In genomic region chr22:23497016-23497885, GRCh38 we compare ENCODE assay signal across 28 cellular contexts.
A peak's percentile ranks its signal among the peaks of the same experiment; 100 is the strongest.
DNase-seq lines count a peak whose midpoint lies in the region; ATAC-seq and TF ChIP-seq lines count a peak whose summit lies in the region.
"Had no signal": no experiment of that assay in that cellular context is flagged by ENCODE, and none has a peak within 500 bp of the region (broad histone marks: within the 10 kb centered on the region; RNA-seq: fewer than 3 reads in every experiment).

No MANE protein-coding gene starts in this region.

- H3K36me3 ChIP-seq in KOPT-K1 (ENCODE audit: insufficient read depth, low read length) (no peaks in the 10 kb centered on the region), spleen (no peaks in the 10 kb centered on the region)
- H3K36me3 ChIP-seq: adrenal gland, Peyer's patch had no signal

- POLR2A ChIA-PET in activated CD8-positive, alpha-beta T cell treated with anti-CD3 and anti-CD28 coated beads, Interleukin-2, amount 10 ng/mL, durations not matched to agents 7 days and 5 days (lab: Charles Lee): no interaction called here
- POLR2A ChIA-PET in activated CD8-positive, alpha-beta T cell treated with anti-CD3 and anti-CD28 coated beads for 36 hours (lab: Charles Lee): no interaction called here

- peaks cover 3% of the 10 kb centered on the region for H3K27me3 Mint-ChIP-seq in activated CD8-positive, alpha-beta T cell treated with anti-CD3 and anti-CD28 coated beads, Interleukin-2, amount 10 ng/mL, durations not matched to agents 7 days and 5 days (ENCODE audit: low read depth)
- H3K27me3 Mint-ChIP-seq in activated CD8-positive, alpha-beta T cell treated with anti-CD3 and anti-CD28 coated beads for 36 hours: peaks cover 4% of the 10 kb centered on the region
- H3K27me3 Mint-ChIP-seq: progenitor cell of endocrine pancreas had no signal

- H3K9me3 ChIP-seq in KOPT-K1 (ENCODE audit: insufficient read depth, low read length, poor library complexity, severe bottlenecking) (no peaks in the 10 kb centered on the region), spleen (no peaks in the 10 kb centered on the region)
- H3K9me3 ChIP-seq: A549, adrenal gland, Peyer's patch had no signal

- WGBS in spleen, 5 donors: 73 to 86% (median 75%) methylated on average over 6 of the region's 6 CpGs

- no peak for TF ChIP-seq POLR2A in spleen (IDR thresholded peaks at IDR 0.05)

- peaks cover 48% of the 10 kb centered on the region for H3K4me1 Mint-ChIP-seq in activated CD8-positive, alpha-beta T cell treated with anti-CD3 and anti-CD28 coated beads, Interleukin-2, amount 10 ng/mL, durations not matched to agents 7 days and 5 days (ENCODE audit: low read depth)
- peaks cover 11% of the 10 kb centered on the region for H3K4me1 Mint-ChIP-seq in activated CD8-positive, alpha-beta T cell treated with anti-CD3 and anti-CD28 coated beads for 36 hours (ENCODE audit: low read depth)
- peaks cover 8% of the 10 kb centered on the region for H3K4me1 Mint-ChIP-seq in stimulated activated effector memory CD8-positive, alpha-beta T cell treated with anti-CD3 and anti-CD28 coated beads, Interleukin-12 subunit alpha, Interleukin-12 subunit beta, amount 100 ng/mL, for 72 hours

- no peaks in the 10 kb centered on the region for H3K36me3 Mint-ChIP-seq in activated CD8-positive, alpha-beta T cell treated with anti-CD3 and anti-CD28 coated beads, Interleukin-2, amount 10 ng/mL, durations not matched to agents 7 days and 5 days (ENCODE audit: low read depth)
- no peaks in the 10 kb centered on the region for H3K36me3 Mint-ChIP-seq in activated CD8-positive, alpha-beta T cell treated with anti-CD3 and anti-CD28 coated beads for 36 hours (ENCODE audit: low read depth)
- H3K36me3 Mint-ChIP-seq in stimulated activated effector memory CD8-positive, alpha-beta T cell treated with anti-CD3 and anti-CD28 coated beads, Interleukin-12 subunit alpha, Interleukin-12 subunit beta, amount 100 ng/mL, for 72 hours: no peaks in the 10 kb centered on the region
- H3K36me3 Mint-ChIP-seq: brain had no signal

- peak overlapping the region; percentile 48 for H3K27ac Mint-ChIP-seq in activated CD8-positive, alpha-beta T cell treated with anti-CD3 and anti-CD28 coated beads, Interleukin-2, amount 10 ng/mL, durations not matched to agents 7 days and 5 days
- no peak overlapping the region for H3K27ac Mint-ChIP-seq in activated CD8-positive, alpha-beta T cell treated with anti-CD3 and anti-CD28 coated beads for 36 hours
- no peak overlapping the region for H3K27ac Mint-ChIP-seq in stimulated activated effector memory CD8-positive, alpha-beta T cell treated with anti-CD3 and anti-CD28 coated beads, Interleukin-12 subunit alpha, Interleukin-12 subunit beta, amount 100 ng/mL, for 72 hours
- H3K27ac Mint-ChIP-seq: GM23338, progenitor cell of endocrine pancreas had no signal

- peaks cover 0 to 15% (median 6%) of the 10 kb centered on the region in 6 donors for H3K4me1 ChIP-seq in spleen
- H3K4me1 ChIP-seq: A549, Peyer's patch had no signal

- H3K4me3 ChIP-seq in spleen: no peak overlapping the region
- H3K4me3 ChIP-seq: A549, adrenal gland, GM23338, Peyer's patch had no signal

- H3K4me3 Mint-ChIP-seq in activated CD8-positive, alpha-beta T cell treated with anti-CD3 and anti-CD28 coated beads, Interleukin-2, amount 10 ng/mL, durations not matched to agents 7 days and 5 days: no peak overlapping the region
- H3K4me3 Mint-ChIP-seq in activated CD8-positive, alpha-beta T cell treated with anti-CD3 and anti-CD28 coated beads for 36 hours: no peak overlapping the region
- no peak overlapping the region for H3K4me3 Mint-ChIP-seq in stimulated activated effector memory CD8-positive, alpha-beta T cell treated with anti-CD3 and anti-CD28 coated beads, Interleukin-12 subunit alpha, Interleukin-12 subunit beta, amount 100 ng/mL, for 72 hours
- H3K4me3 Mint-ChIP-seq: brain, GM23338 had no signal

- H3K27me3 ChIP-seq in spleen (replicated peaks in 1 of 7): no peaks in the 10 kb centered on the region
- H3K27me3 ChIP-seq: adrenal gland, Peyer's patch had no signal

- TF ChIP-seq CTCF in activated CD8-positive, alpha-beta T cell treated with anti-CD3 and anti-CD28 coated beads for 36 hours (IDR thresholded peaks at IDR 0.05): no peak
- TF ChIP-seq CTCF in spleen (IDR thresholded peaks at IDR 0.05 in 8 of 11, conservative IDR thresholded peaks at IDR 0.05 in 3 of 11): no peak

- CTCF ChIA-PET in activated CD8-positive, alpha-beta T cell treated with anti-CD3 and anti-CD28 coated beads, Interleukin-2, amount 10 ng/mL, durations not matched to agents 7 days and 5 days (lab: Charles Lee): interaction anchor here (1.2 kb wide), 1 partner anchor 41 kb away, joined by 3 read pairs; no protein-coding TSS in a partner anchor
- CTCF ChIA-PET in activated CD8-positive, alpha-beta T cell treated with anti-CD3 and anti-CD28 coated beads for 36 hours (lab: Charles Lee): no interaction called here

- no peak for DNase-seq in activated CD8-positive, alpha-beta T cell treated with anti-CD3 and anti-CD28 coated beads, Interleukin-2, amount 10 ng/mL, durations not matched to agents 7 days and 5 days
- no peak for DNase-seq in activated CD8-positive, alpha-beta T cell treated with anti-CD3 and anti-CD28 coated beads for 36 hours
- DNase-seq in islet precursor cell (peak; percentile 22), spleen (no peak)
- no peak for DNase-seq in stimulated activated effector memory CD8-positive, alpha-beta T cell treated with anti-CD3 and anti-CD28 coated beads, Interleukin-12 subunit alpha, Interleukin-12 subunit beta, amount 100 ng/mL, for 72 hours (ENCODE audit: low spot score in 2 of 2)
- DNase-seq: activated CD4-positive, alpha-beta T cell treated with anti-CD3 and anti-CD28 coated beads for 4 hours; DMS53; effector CD8-positive, alpha-beta T cell; foreskin fibroblast; GDM1; Karpas-422; left ventricle myocardium superior; MV-4-11; NCI-H1694; NCI-H2171; NCI-H524; NK-92 treated with Interleukin-12 subunit alpha and Interleukin-12 subunit beta, amount 100 ng/mL, for 24 hours; Peyer's patch; SIG-M5; trophoblast cell had no signal

- peak overlapping the region; percentile 69 for H3K27ac ChIP-seq in KOPT-K1 (ENCODE audit: low read depth, low read length, poor library complexity, severe bottlenecking)
- no peak overlapping the region for H3K27ac ChIP-seq in spleen
- H3K27ac ChIP-seq: A549, adrenal gland, Peyer's patch had no signal

- intact Hi-C loops in activated CD8-positive, alpha-beta T cell treated with anti-CD3 and anti-CD28 coated beads for 36 hours (cut with micrococcal nuclease): no loop called here
- intact Hi-C loops in spleen (cut with DNase I; ENCODE audit: low total_unique reads): no loop called here

- H3K9me3 Mint-ChIP-seq in activated CD8-positive, alpha-beta T cell treated with anti-CD3 and anti-CD28 coated beads, Interleukin-2, amount 10 ng/mL, durations not matched to agents 7 days and 5 days (ENCODE audit: insufficient read depth): no peaks in the 10 kb centered on the region
- no peaks in the 10 kb centered on the region for H3K9me3 Mint-ChIP-seq in activated CD8-positive, alpha-beta T cell treated with anti-CD3 and anti-CD28 coated beads for 36 hours
- no peaks in the 10 kb centered on the region for H3K9me3 Mint-ChIP-seq in stimulated activated effector memory CD8-positive, alpha-beta T cell treated with anti-CD3 and anti-CD28 coated beads, Interleukin-12 subunit alpha, Interleukin-12 subunit beta, amount 100 ng/mL, for 72 hours
- H3K9me3 Mint-ChIP-seq: brain, GM23338 had no signal

- no peak for ATAC-seq in activated CD8-positive, alpha-beta T cell treated with anti-CD3 and anti-CD28 coated beads, Interleukin-2, amount 10 ng/mL, durations not matched to agents 7 days and 5 days
- ATAC-seq in activated CD8-positive, alpha-beta T cell treated with anti-CD3 and anti-CD28 coated beads for 36 hours: no peak
- peak; percentile 17 for ATAC-seq in stimulated activated effector memory CD8-positive, alpha-beta T cell treated with anti-CD3 and anti-CD28 coated beads, Interleukin-12 subunit alpha, Interleukin-12 subunit beta, amount 100 ng/mL, for 72 hours
- ATAC-seq in HG02981 (IDR thresholded peaks at IDR 0.05; ENCODE audit: unreplicated experiment): no peak
- ATAC-seq in HG02759 (IDR thresholded peaks at IDR 0.05; ENCODE audit: unreplicated experiment): no peak
- ATAC-seq: A549, GM23338, left ventricle myocardium superior had no signal
